ENCODE assay signal across 1 cellular context in genomic region chr10:75021851-75022250, GRCh38.
TF ChIP-seq lines count a peak whose summit lies in the region.

No MANE protein-coding gene starts in this region.

TF ChIP-seq in H1, 55 proteins besides CTCF, POLR2A, EP300 and RAD21:
- TF ChIP-seq TBP (IDR thresholded peaks at IDR 0.05; ENCODE audit: low read depth, low read length) (no peak), EZH2 (IDR thresholded peaks at IDR 0.05; ENCODE audit: low read depth, low read length, severe bottlenecking) (no peak), JUN (IDR thresholded peaks at IDR 0.05; ENCODE audit: low read depth, low read length) (no peak), SIX5 (IDR thresholded peaks at IDR 0.05; ENCODE audit: low read depth, low read length) (no peak), GTF2F1 (IDR thresholded peaks at IDR 0.05; ENCODE audit: borderline replicate concordance, low read depth, low read length) (no peak), CHD1 (IDR thresholded peaks at IDR 0.05; ENCODE audit: low read depth, low read length) (no peak), SP2 (IDR thresholded peaks at IDR 0.05; ENCODE audit: low read length) (no peak), SP4 (IDR thresholded peaks at IDR 0.05; ENCODE audit: low read length) (no peak), TAF7 (optimal IDR thresholded peaks at IDR 0.05; ENCODE audit: borderline replicate concordance, low read depth, low read length) (no peak)
